ENCODE assay signal across 1 cellular context in genomic region chr1:209634005-209634737, GRCh38.
TF ChIP-seq lines count a peak whose summit lies in the region.

No MANE protein-coding gene starts in this region.

TF ChIP-seq in GM23338, 12 proteins besides CTCF, POLR2A, EP300 and RAD21 (continued from another document):
- no peak for TF ChIP-seq REST (IDR thresholded peaks at IDR 0.05; ENCODE audit: unreplicated experiment)
- TF ChIP-seq EZH2phosphoT487 (IDR thresholded peaks at IDR 0.05; ENCODE audit: unreplicated experiment), result no peak
- TF ChIP-seq CREB1 (CRISPR knock-in tag; IDR thresholded peaks at IDR 0.05; ENCODE audit: low read depth), result no peak
